Comparison of ENCODE assay signal across 8 cellular contexts in the genomic region with DNA sequence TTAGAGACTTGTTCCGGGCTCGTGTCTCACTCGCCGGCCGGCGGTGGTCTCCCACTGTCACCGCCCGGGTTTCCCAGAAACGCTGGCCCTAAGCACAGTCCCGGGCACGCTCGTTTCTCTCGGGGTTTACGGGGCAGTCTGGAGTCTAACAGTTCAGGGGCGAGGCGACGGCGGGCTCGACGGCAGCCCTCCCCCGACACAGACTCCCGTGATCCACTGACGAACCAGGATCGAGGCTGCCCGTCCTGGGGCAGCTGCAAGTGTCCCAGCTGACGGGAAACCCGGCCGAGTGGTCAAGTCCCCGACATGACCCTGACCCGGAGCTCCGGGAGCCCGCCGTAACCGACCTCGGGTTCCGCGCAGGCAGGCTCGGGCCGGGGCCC. TPM values are rescaled to one million over a fixed set of nuclear protein-coding genes. Genes with fewer than 3 reads are reported as not detected.
DNase-seq lines count a peak whose midpoint lies in the region; ATAC-seq, FAIRE-seq and TF ChIP-seq lines count a peak whose summit lies in the region.

No MANE protein-coding gene starts in this region.

- CTCF ChIA-PET in HEK293T (lab: Yijun Ruan, JAX): no interaction called here

- H3K4me3 ChIP-seq in bronchial epithelial cell (ENCODE audit: low read depth, low read length) (peak overlapping the region; percentile 85), mucosa of descending colon (peak overlapping the region; percentile 94)

- TF ChIP-seq CTCF in bronchial epithelial cell (IDR thresholded peaks at IDR 0.05; ENCODE audit: insufficient read depth, low read length, severe bottlenecking) (no peak), mucosa of descending colon (IDR thresholded peaks at IDR 0.05) (no peak)

- H3K36me3 ChIP-seq in bronchial epithelial cell (ENCODE audit: control insufficient read depth, insufficient read depth, low read length) (peaks cover 5% of the 10 kb centered on the region), mucosa of descending colon (ENCODE audit: low read depth) (no peaks in the 10 kb centered on the region)

- no peak for FAIRE-seq in bronchial epithelial cell (lab: Jason Lieb, UNC)

- peaks cover 23% of the 10 kb centered on the region for H3K4me1 ChIP-seq in mucosa of descending colon (ENCODE audit: low read depth)

- POLR2A ChIA-PET in HEK293T (lab: Yijun Ruan, JAX): interaction anchor here (0.7 to 1.4 kb wide), 9 partner anchors 12 to 250 kb away, joined by 3 to 8 read pairs (median 3); no protein-coding TSS in a partner anchor

- no peaks in the 10 kb centered on the region for H3K27me3 ChIP-seq in bronchial epithelial cell (ENCODE audit: control insufficient read depth, insufficient read depth, low read length)

- peak; percentile 25 for ATAC-seq in GM19397 (IDR thresholded peaks at IDR 0.05; ENCODE audit: unreplicated experiment)
- peak; percentile 4 for ATAC-seq in HG03565 (IDR thresholded peaks at IDR 0.05; ENCODE audit: unreplicated experiment)
- no peak for ATAC-seq in mucosa of descending colon

- intact Hi-C loops in mucosa of descending colon (cut with DNase I, micrococcal nuclease): no loop called here

- no peak for DNase-seq in bronchial epithelial cell (ENCODE audit: low read depth)
- DNase-seq in mucosa of descending colon: peak in 1 of 3 donors; percentile 56
- DNase-seq in Kasumi-1 (lab: John Stamatoyannopoulos, UW): no peak
- no peak for DNase-seq in HEK293T (ENCODE audit: extremely low spot score)
- no peak for DNase-seq in pons (ENCODE audit: low spot score)
- no peak for DNase-seq in HPDE6-E6E7 (ENCODE audit: extremely low spot score)

- H3K9me3 ChIP-seq in mucosa of descending colon: no peaks in the 10 kb centered on the region

TF ChIP-seq in HEK293T, 16 proteins besides CTCF, POLR2A, EP300 and RAD21:
- TF ChIP-seq SUZ12 (IDR thresholded peaks at IDR 0.05) (no peak), FOXA1 (IDR thresholded peaks at IDR 0.05) (no peak)

RNA-seq across cellular contexts. Expression of gene UBE2J2, which starts 0.5 kb away (rescaled TPM):
- total RNA-seq in bronchial epithelial cell (41.3 and 41.5 TPM in 2 replicates), mucosa of descending colon (10 to 100 TPM; 49.8 to 65.8 (median 61.1) TPM)

RNA-seq across cellular contexts. Expression of gene SCNN1D, which starts 7.1 kb away (rescaled TPM):
- total RNA-seq in bronchial epithelial cell (0.26 and 0.51 TPM in 2 replicates), mucosa of descending colon (1 to 10 TPM; 3.5 to 5.4 (median 4.5) TPM)

RNA-seq across cellular contexts. Expression of gene C1QTNF12, which starts 26.6 kb away (rescaled TPM):
- 1.3 and 2.7 TPM in 2 replicates for total RNA-seq in bronchial epithelial cell
- total RNA-seq in mucosa of descending colon: 10 to 100 TPM; 21.5 to 54.0 (median 36.5) TPM

RNA-seq across cellular contexts. Expression of gene ACAP3, which starts 34.6 kb away (rescaled TPM):
- total RNA-seq in bronchial epithelial cell: 34.0 and 36.4 TPM in 2 replicates
- 10 to 100 TPM; 42.1 to 76.9 (median 44.8) TPM for total RNA-seq in mucosa of descending colon

RNA-seq across cellular contexts. Expression of gene PUSL1, which starts 35.3 kb away (rescaled TPM):
- total RNA-seq in bronchial epithelial cell (15.6 and 20.8 TPM in 2 replicates), mucosa of descending colon (10 to 100 TPM; 12.4 to 15.9 (median 15.4) TPM)
